ENCODE assay signal across 15 cellular contexts in genomic region chr7:101669307-101669706, GRCh38. TPM values are rescaled to one million over a fixed set of nuclear protein-coding genes. Genes with fewer than 3 reads are reported as not detected.
DNase-seq lines count a peak whose midpoint lies in the region; ATAC-seq and TF ChIP-seq lines count a peak whose summit lies in the region.
"Had no signal": no experiment of that assay in that cellular context is flagged by ENCODE, and none has a peak within 500 bp of the region (broad histone marks: within the 10 kb centered on the region; RNA-seq: fewer than 3 reads in every experiment).

No MANE protein-coding gene starts in this region.

- WGBS in upper lobe of left lung, 2 donors, result 92 to 100% methylated on average over 1 of the region's 1 CpG

- H3K79me2 ChIP-seq in OCI-LY7 (ENCODE audit: insufficient read depth, low read depth, low read length), result no peaks in the 10 kb centered on the region

- no peak overlapping the region for H2AFZ ChIP-seq in OCI-LY7 (ENCODE audit: low read length)

- H3K9me3 Mint-ChIP-seq in activated T-helper 17 cell treated with anti-CD3 and anti-CD28 coated beads, Interleukin-2, amount 50 U/mL, for 72 hours, result no peaks in the 10 kb centered on the region

- H3K27ac ChIP-seq in OCI-LY7 (ENCODE audit: low read depth, low read length, poor library complexity, severe bottlenecking) (no peak overlapping the region), upper lobe of left lung (no peak overlapping the region)

- no peaks in the 10 kb centered on the region for H3K36me3 ChIP-seq in OCI-LY7 (ENCODE audit: insufficient read depth, low read length)
- H3K36me3 ChIP-seq in upper lobe of left lung, result no peaks in the 10 kb centered on the region

- intact Hi-C loops in OCI-LY7 (cut with micrococcal nuclease; ENCODE audit: unreplicated experiment), result no loop called here

- no peaks in the 10 kb centered on the region for H3K4me1 ChIP-seq in OCI-LY7 (ENCODE audit: insufficient read depth, low read length, poor library complexity, severe bottlenecking)
- H3K4me1 ChIP-seq in upper lobe of left lung, result no peaks in the 10 kb centered on the region

- H3K4me3 ChIP-seq in AG04449 (ENCODE audit: low read depth, low read length) (no peak overlapping the region), GM12864 (ENCODE audit: low read depth, low read length) (no peak overlapping the region), OCI-LY7 (ENCODE audit: low read depth, low read length, poor library complexity, severe bottlenecking) (no peak overlapping the region), fibroblast of mammary gland (ENCODE audit: control insufficient read depth, low read depth, low read length) (no peak overlapping the region), upper lobe of left lung (no peak overlapping the region)

- H3K27me3 Mint-ChIP-seq in activated T-helper 17 cell treated with anti-CD3 and anti-CD28 coated beads, Interleukin-2, amount 50 U/mL, for 72 hours, result peaks cover 3% of the 10 kb centered on the region

- POLR2A ChIA-PET in AG04449 (lab: Yijun Ruan, JAX), result no interaction called here
- POLR2A ChIA-PET in OCI-LY7 (lab: Charles Lee), result no interaction called here

- no peak overlapping the region for H3K27ac Mint-ChIP-seq in activated T-helper 17 cell treated with anti-CD3 and anti-CD28 coated beads, Interleukin-2, amount 50 U/mL, for 72 hours
- H3K27ac Mint-ChIP-seq: CD4-positive, alpha-beta memory T cell had no signal

- TF ChIP-seq POLR2A in upper lobe of left lung (IDR thresholded peaks at IDR 0.05), result no peak

- no peak for DNase-seq in AG04449 (ENCODE audit: low read depth, low spot score)
- no peak for DNase-seq in GM12864 (ENCODE audit: low read depth)
- DNase-seq in OCI-LY7 (ENCODE audit: low spot score), result no peak
- DNase-seq in fibroblast of mammary gland (ENCODE audit: low read depth), result peak; percentile 6
- no peak for DNase-seq in upper lobe of left lung
- no peak for DNase-seq in OCI-M1 (lab: John Stamatoyannopoulos, UW)
- DNase-seq: activated CD4-positive, alpha-beta T cell treated with anti-CD3 and anti-CD28 coated beads for 4 hours; activated effector memory CD4-positive, alpha-beta T cell treated with anti-CD3 and anti-CD28 coated beads, Interleukin-2, amount 50 U/mL, for 16 hours; CD4-positive, alpha-beta memory T cell; NCI-H1417 treated with DMSO at 0.1 percent for 48 hours; NCI-H69; retina had no signal

- H3K4me1 Mint-ChIP-seq in activated T-helper 17 cell treated with anti-CD3 and anti-CD28 coated beads, Interleukin-2, amount 50 U/mL, for 72 hours, result no peaks in the 10 kb centered on the region
- H3K4me1 Mint-ChIP-seq: CD4-positive, alpha-beta memory T cell had no signal

- no peaks in the 10 kb centered on the region for H3K9me3 ChIP-seq in OCI-LY7 (ENCODE audit: low read length)
- peaks cover 0 to 5% (median 0%) of the 10 kb centered on the region in 4 donors for H3K9me3 ChIP-seq in upper lobe of left lung

- no peaks in the 10 kb centered on the region for H3K27me3 ChIP-seq in upper lobe of left lung

- no peak overlapping the region for H3K4me3 Mint-ChIP-seq in activated T-helper 17 cell treated with anti-CD3 and anti-CD28 coated beads, Interleukin-2, amount 50 U/mL, for 72 hours
- H3K4me3 Mint-ChIP-seq: CD4-positive, alpha-beta memory T cell had no signal

- no peaks in the 10 kb centered on the region for H4K20me1 ChIP-seq in OCI-LY7 (ENCODE audit: insufficient read depth, low read length)

- TF ChIP-seq CTCF in AG04449 (IDR thresholded peaks at IDR 0.05; ENCODE audit: insufficient read depth, low read length, missing control alignments) (peak; percentile 9), GM12864 (IDR thresholded peaks at IDR 0.05; ENCODE audit: low read depth, low read length, missing control alignments) (peak; percentile 40), OCI-LY7 (conservative IDR thresholded peaks at IDR 0.05; ENCODE audit: low read length) (peak; percentile 67), fibroblast of mammary gland (conservative IDR thresholded peaks at IDR 0.05; ENCODE audit: control insufficient read depth, insufficient read depth, low read depth, low read length) (peak; percentile 29), upper lobe of left lung (IDR thresholded peaks at IDR 0.05) (no peak)

- CTCF ChIA-PET in AG04449 (lab: Yijun Ruan, JAX) (no interaction called here), OCI-LY7 (lab: Charles Lee; ENCODE audit: unreplicated experiment) (no interaction called here)

- TF ChIP-seq EP300 in upper lobe of left lung (IDR thresholded peaks at IDR 0.05), result no peak

- H3K9me2 ChIP-seq in OCI-LY7 (ENCODE audit: insufficient read depth, low read length), result no peaks in the 10 kb centered on the region

- BruUV-seq in OCI-LY7 (replicated peaks; lab: Mats Ljungman, UMichigan), result no TSS peak

- no peaks in the 10 kb centered on the region for H3K36me3 Mint-ChIP-seq in activated T-helper 17 cell treated with anti-CD3 and anti-CD28 coated beads, Interleukin-2, amount 50 U/mL, for 72 hours (ENCODE audit: low read depth)
- H3K36me3 Mint-ChIP-seq: CD4-positive, alpha-beta memory T cell had no signal

- no peak overlapping the region for H3K4me2 ChIP-seq in OCI-LY7 (ENCODE audit: low read length)

- ATAC-seq in upper lobe of left lung (ENCODE audit: low FRiP score in 2 of 2), result no peak
- no peak for ATAC-seq in activated T-helper 17 cell treated with anti-CD3 and anti-CD28 coated beads, Interleukin-2, amount 50 U/mL, for 72 hours (replicated peaks)
- no peak for ATAC-seq in GM21423 (IDR thresholded peaks at IDR 0.05; ENCODE audit: unreplicated experiment)

RNA-seq across cellular contexts. Expression of gene MYL10, which starts 40.2 kb away (rescaled TPM):
- not detected in 2 replicates for total RNA-seq in OCI-LY7 (2014; rRNA removed; shearing (Covaris generic))
- not detected in 2 replicates for total RNA-seq in OCI-LY7 (2022)
- total RNA-seq in upper lobe of left lung, result not detected
- not detected for total RNA-seq in activated T-helper 17 cell treated with anti-CD3 and anti-CD28 coated beads, Interleukin-2, amount 50 U/mL, for 72 hours
- total RNA-seq: cardiac septum; CD4-positive, alpha-beta memory T cell had no signal

Comparison
In these comparisons a context has a peak if more than half of its experiments do, and no peak if none do; other contexts are left out.
1. CTCF ChIP-seq: peak in AG04449 (single experiment), GM12864 (single experiment), OCI-LY7 (single experiment) and fibroblast of mammary gland (single experiment); none in upper lobe of left lung (0 of 6).